ENCODE assay signal across 12 cellular contexts in genomic region chr2:27724905-27725693, GRCh38. TPM values are rescaled to one million over a fixed set of nuclear protein-coding genes. Genes with fewer than 3 reads are reported as not detected.
A peak's percentile ranks its signal among the peaks of the same experiment; 100 is the strongest.
DNase-seq lines count a peak whose midpoint lies in the region; ATAC-seq and TF ChIP-seq lines count a peak whose summit lies in the region.
"Had no signal": no experiment of that assay in that cellular context is flagged by ENCODE, and none has a peak within 500 bp of the region (broad histone marks: within the 10 kb centered on the region; RNA-seq: fewer than 3 reads in every experiment).

No MANE protein-coding gene starts in this region.

- H3K4me3 ChIP-seq in breast epithelium (no peak overlapping the region), neural progenitor cell (no peak overlapping the region), vagina (no peak overlapping the region)

- peaks cover 19% of the 10 kb centered on the region for H3K4me1 Mint-ChIP-seq in MCF 10A (ENCODE audit: insufficient read depth, unreplicated experiment)
- H3K4me1 Mint-ChIP-seq in neural progenitor cell: peaks cover 33% of the 10 kb centered on the region

- H3K9ac ChIP-seq in neural progenitor cell: no peak overlapping the region

- intact Hi-C loops in MCF 10A (cut with micrococcal nuclease): no loop called here
- intact Hi-C loops in breast epithelium (cut with DNase I; ENCODE audit: low total_unique reads): no loop called here
- intact Hi-C loops in vagina (cut with DNase I): loop anchor here (5.0 kb wide), 1 partner anchor 667 kb away; the partner anchor contains the start of gene FOSL2

- TF ChIP-seq CTCF in MCF 10A (IDR thresholded peaks at IDR 0.05; ENCODE audit: unreplicated experiment) (no peak), breast epithelium (IDR thresholded peaks at IDR 0.05) (no peak), neural progenitor cell (IDR thresholded peaks at IDR 0.05) (no peak), vagina (IDR thresholded peaks at IDR 0.05) (no peak)

- H3K36me3 ChIP-seq in breast epithelium (no peaks in the 10 kb centered on the region), neural progenitor cell (no peaks in the 10 kb centered on the region), vagina (no peaks in the 10 kb centered on the region)

- no peaks in the 10 kb centered on the region for H3K27me3 ChIP-seq in breast epithelium
- no peaks in the 10 kb centered on the region for H3K27me3 ChIP-seq in neural progenitor cell
- no peaks in the 10 kb centered on the region for H3K27me3 ChIP-seq in vagina

- ATAC-seq in HG03457 (IDR thresholded peaks at IDR 0.05; ENCODE audit: unreplicated experiment): no peak
- ATAC-seq: activated CD4-positive, CD25-positive, alpha-beta regulatory T cell treated with anti-CD3 and anti-CD28 coated beads, Interleukin-2, amount 50 U/mL, for 24 hours had no signal

- H2AFZ ChIP-seq in neural progenitor cell (replicated peaks): peak overlapping the region; percentile 94

- CTCF ChIA-PET in MCF 10A (lab: Yijun Ruan, JAX): interaction anchor here (0.5 to 3.0 kb wide), 8 partner anchors 10 to 704 kb away, joined by 3 to 15 read pairs (median 5); no protein-coding TSS in a partner anchor

- H3K27me3 Mint-ChIP-seq in MCF 10A (ENCODE audit: insufficient read depth, unreplicated experiment) (no peaks in the 10 kb centered on the region), neural progenitor cell (ENCODE audit: insufficient read depth, low read depth) (peaks cover 2% of the 10 kb centered on the region)

- H3K4me2 ChIP-seq in neural progenitor cell: peak overlapping the region; percentile 46

- POLR2A ChIA-PET in MCF 10A (lab: Yijun Ruan, JAX): interaction anchor here (0.6 to 2.7 kb wide), 4 partner anchors 8 to 666 kb away, joined by 3 to 11 read pairs (median 4); no protein-coding TSS in a partner anchor

- no peaks in the 10 kb centered on the region for H3K9me3 ChIP-seq in breast epithelium
- H3K9me3 ChIP-seq in neural progenitor cell (ENCODE audit: low read depth): no peaks in the 10 kb centered on the region
- H3K9me3 ChIP-seq in vagina: no peaks in the 10 kb centered on the region

- TF ChIP-seq POLR2A in breast epithelium (IDR thresholded peaks at IDR 0.05) (no peak), vagina (IDR thresholded peaks at IDR 0.05) (no peak)

- H3F3A ChIP-seq in neural progenitor cell (ENCODE audit: low read depth): peaks cover 22% of the 10 kb centered on the region

- H3K4me3 Mint-ChIP-seq in MCF 10A (ENCODE audit: unreplicated experiment): no peak overlapping the region
- no peak overlapping the region for H3K4me3 Mint-ChIP-seq in neural progenitor cell
- H3K4me3 Mint-ChIP-seq: activated naive CD8-positive, alpha-beta T cell had no signal

- H3K27ac ChIP-seq in breast epithelium (peak overlapping the region in 1 of 2 donors; percentile 48), neural progenitor cell (no peak overlapping the region), vagina (peak overlapping the region; percentile 42)

- no peaks in the 10 kb centered on the region for H4K20me1 ChIP-seq in neural progenitor cell (ENCODE audit: low read depth)

- no peaks in the 10 kb centered on the region for H3K36me3 Mint-ChIP-seq in MCF 10A (ENCODE audit: insufficient read depth, unreplicated experiment)
- H3K36me3 Mint-ChIP-seq in neural progenitor cell: no peaks in the 10 kb centered on the region
- H3K36me3 Mint-ChIP-seq: activated naive CD8-positive, alpha-beta T cell had no signal

- no peaks in the 10 kb centered on the region for H3K9me3 Mint-ChIP-seq in MCF 10A (ENCODE audit: unreplicated experiment)
- no peaks in the 10 kb centered on the region for H3K9me3 Mint-ChIP-seq in neural progenitor cell

- DNase-seq in MCF 10A (ENCODE audit: unreplicated experiment) (no peak), breast epithelium (ENCODE audit: low spot score in 2 of 2) (no peak), fibroblast of peridontal ligament (ENCODE audit: extremely low read depth) (peak; percentile 49), neural progenitor cell (ENCODE audit: low spot score) (peak; percentile 17), vagina (ENCODE audit: extremely low spot score in 2 of 2) (no peak), NCI-H1417 (lab: John Stamatoyannopoulos, UW) (no peak), T-helper 2 cell (no peak)
- DNase-seq: NCI-H1694, SHP77 had no signal

- H3K4me1 ChIP-seq in breast epithelium (no peaks in the 10 kb centered on the region), neural progenitor cell (peaks cover 22% of the 10 kb centered on the region), vagina (peaks cover 20% of the 10 kb centered on the region)

- peak overlapping the region; percentile 73 for H3K27ac Mint-ChIP-seq in MCF 10A (ENCODE audit: low read depth, unreplicated experiment)
- peak overlapping the region; percentile 25 for H3K27ac Mint-ChIP-seq in neural progenitor cell
- H3K27ac Mint-ChIP-seq: activated naive CD8-positive, alpha-beta T cell had no signal

- BruUV-seq in MCF 10A (replicated peaks; lab: Mats Ljungman, UMichigan): no TSS peak

- no peaks in the 10 kb centered on the region for H3K79me2 ChIP-seq in neural progenitor cell (ENCODE audit: low read depth)

RNA-seq across cellular contexts. Expression of gene MRPL33, which starts 46.4 kb away (rescaled TPM):
- total RNA-seq in MCF 10A (2022): 204 and 233 TPM in 2 replicates
- 10 to 100 TPM; 88.2 to 93.3 (median 89.7) TPM for total RNA-seq in breast epithelium
- total RNA-seq in neural progenitor cell (ENCODE audit: low replicate concordance): 78.9 and 147 TPM in 2 replicates
- 87.7 TPM for total RNA-seq in vagina

Comparison
In these comparisons a context has a peak if more than half of its experiments do, and no peak if none do; other contexts are left out.
1. DNase-seq: peak in fibroblast of peridontal ligament (single experiment) and neural progenitor cell (single experiment); none in MCF 10A (single experiment), breast epithelium (0 of 2), vagina (0 of 2), NCI-H1417 (0 of 3) and T-helper 2 cell (0 of 5).